In the genomic region with DNA sequence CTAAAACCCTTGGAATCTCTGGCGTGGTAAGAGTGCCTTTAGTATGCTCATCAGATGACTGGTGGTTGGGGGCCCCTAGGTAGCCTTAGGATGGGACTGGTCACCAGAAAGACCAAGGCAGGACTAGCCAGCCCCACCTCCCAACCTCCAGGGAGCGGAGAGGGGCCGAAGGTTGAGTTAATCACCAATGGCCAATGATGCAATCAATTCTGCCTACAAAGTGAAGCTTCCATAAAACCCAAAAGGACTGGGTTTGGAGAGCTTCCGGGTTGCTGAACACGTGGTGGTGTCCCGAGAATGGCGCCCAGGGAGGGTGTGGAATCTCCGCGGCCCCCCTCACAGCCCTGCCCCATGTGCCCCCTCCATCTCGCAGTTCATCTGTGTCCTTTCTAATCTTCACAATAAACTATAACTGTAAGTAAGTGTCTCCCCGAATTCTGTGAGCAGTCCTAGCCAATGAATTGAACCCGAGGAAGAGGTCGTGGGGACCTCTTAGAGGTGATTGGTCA, we compare ENCODE assay signal across 36 cellular contexts. TPM values are rescaled to one million over a fixed set of nuclear protein-coding genes. Genes with fewer than 3 reads are reported as not detected.
"Had no signal": no experiment of that assay in that cellular context is flagged by ENCODE, and none has a peak within 500 bp of the region (broad histone marks: within the 10 kb centered on the region; RNA-seq: fewer than 3 reads in every experiment).

No MANE protein-coding gene starts in this region.

- H3K36me3 Mint-ChIP-seq: activated naive CD4-positive, alpha-beta T cell treated with anti-CD3 and anti-CD28 coated beads, Interleukin-2, amount 10 ng/mL, durations not matched to agents 7 days and 5 days; activated naive CD8-positive, alpha-beta T cell; brain; WTC11 had no signal

- DNase-seq: activated CD4-positive, alpha-beta T cell treated with anti-CD3 and anti-CD28 coated beads for 36 hours; activated CD4-positive, alpha-beta T cell treated with anti-CD3 and anti-CD28 coated beads, Interleukin-2, amount 10 ng/mL, durations not matched to agents 7 days and 5 days; activated CD4-positive, alpha-beta T cell treated with anti-CD3 and anti-CD28 coated beads, Interleukin-2, amount 50 U/mL, for 48 hours; activated CD8-positive, alpha-beta T cell treated with anti-CD3 and anti-CD28 coated beads, Interleukin-2, amount 10 ng/mL, durations not matched to agents 7 days and 5 days; activated effector memory CD4-positive, alpha-beta T cell treated with Interleukin-2 at 50 U/mL for 16 hours; activated naive CD4-positive, alpha-beta T cell treated with anti-CD3 and anti-CD28 coated beads, Interleukin-2, amount 10 ng/mL, durations not matched to agents 7 days and 5 days; activated naive CD8-positive, alpha-beta T cell treated with anti-CD3 and anti-CD28 coated beads, Interleukin-2, amount 50 U/mL, for 24 hours; activated T-cell treated with anti-CD3 and anti-CD28 coated beads, Interleukin-2, amount 50 U/mL, for 4 hours; anterior cingulate cortex; caudate nucleus; cerebellar nuclear complex; Karpas-422; NCI-H1048; NCI-H1105 treated with DMSO at 0.1 percent for 48 hours; NCI-H1436; NCI-H1694; NCI-H1930; NCI-H2081 treated with DMSO at 0.1 percent for 48 hours; NCI-H345; NCI-H524 treated with DMSO at 0.1 percent for 48 hours; NK-92 treated with Interleukin-12 subunit alpha and Interleukin-12 subunit beta, amount 100 ng/mL, for 24 hours; PC-3; RPMI8226; SHP77 treated with DMSO at 0.1 percent for 48 hours; SK-N-SH had no signal

- FAIRE-seq: bronchial epithelial cell had no signal

- H3K27ac ChIP-seq: Peyer's patch, SJSA1 had no signal

- H3K9me3 ChIP-seq: Peyer's patch, SJSA1, SK-N-SH had no signal

- ATAC-seq: activated CD4-positive, alpha-beta T cell treated with anti-CD3 and anti-CD28 coated beads for 36 hours; activated CD4-positive, CD25-positive, alpha-beta regulatory T cell treated with anti-CD3 and anti-CD28 coated beads, Interleukin-2, amount 50 U/mL, for 24 hours; activated CD8-positive, alpha-beta T cell treated with anti-CD3 and anti-CD28 coated beads, Interleukin-2, amount 10 ng/mL, durations not matched to agents 7 days and 5 days; activated naive CD8-positive, alpha-beta T cell treated with anti-CD3 and anti-CD28 coated beads, Interleukin-2, amount 50 U/mL, for 24 hours; activated T-cell treated with anti-CD3 and anti-CD28 coated beads, Interleukin-2, amount 50 U/mL, for 4 hours; PC-3; WTC11 had no signal

- H3K27me3 ChIP-seq: Peyer's patch had no signal

- H3K4me2 ChIP-seq: SK-N-SH had no signal

- H3K4me3 ChIP-seq: Peyer's patch, SJSA1 had no signal

- H3K36me3 ChIP-seq: Peyer's patch, SJSA1 had no signal

- H3K4me1 ChIP-seq: Peyer's patch, SJSA1 had no signal

- H3K9me3 Mint-ChIP-seq: activated CD4-positive, alpha-beta T cell treated with anti-CD3 and anti-CD28 coated beads, Interleukin-2, amount 10 ng/mL, durations not matched to agents 7 days and 5 days; activated naive CD4-positive, alpha-beta T cell treated with anti-CD3 and anti-CD28 coated beads, Interleukin-2, amount 10 ng/mL, durations not matched to agents 7 days and 5 days; activated naive CD8-positive, alpha-beta T cell treated with anti-CD3 and anti-CD28 coated beads, Interleukin-2, amount 50 U/mL, for 24 hours; activated T-cell treated with anti-CD3 and anti-CD28 coated beads, Interleukin-2, amount 50 U/mL, for 4 hours; activated T-helper 1 cell treated with anti-CD3 and anti-CD28 coated beads, Interleukin-12 subunit alpha, Interleukin-12 subunit beta, Interleukin-2, Interleukin-4 antibody, amounts not matched to agents 30 ng/mL and 10 ng/mL and 1 ng/mL, durations not matched to agents 14 hours and 24 hours and 36 hours; brain; T-helper 1 cell treated with Interleukin-12 subunit alpha and Interleukin-12 subunit beta and Interleukin-4 antibody, amounts not matched to agents 30 μg/mL and 1 μg/mL, for 36 hours; T-helper 2 cell treated with Interferon-gamma antibody and Interleukin-4, amounts not matched to agents 5 μg/mL and 100 μg/mL, for 36 hours; WTC11 had no signal

- H3K9ac ChIP-seq: SK-N-SH had no signal

- H3K4me1 Mint-ChIP-seq: activated CD4-positive, alpha-beta T cell treated with anti-CD3 and anti-CD28 coated beads for 36 hours; activated CD4-positive, alpha-beta T cell treated with anti-CD3 and anti-CD28 coated beads, Interleukin-2, amount 10 ng/mL, durations not matched to agents 7 days and 5 days; activated naive CD4-positive, alpha-beta T cell treated with anti-CD3 and anti-CD28 coated beads, Interleukin-2, amount 10 ng/mL, durations not matched to agents 7 days and 5 days; activated naive CD8-positive, alpha-beta T cell treated with anti-CD3 and anti-CD28 coated beads, Interleukin-2, amount 50 U/mL, for 24 hours; brain; WTC11 had no signal

- H3K4me3 Mint-ChIP-seq: activated CD4-positive, alpha-beta T cell treated with anti-CD3 and anti-CD28 coated beads for 36 hours; activated CD4-positive, alpha-beta T cell treated with anti-CD3 and anti-CD28 coated beads, Interleukin-2, amount 10 ng/mL, durations not matched to agents 7 days and 5 days; activated CD8-positive, alpha-beta T cell treated with anti-CD3 and anti-CD28 coated beads, Interleukin-2, amount 10 ng/mL, durations not matched to agents 7 days and 5 days; activated naive CD4-positive, alpha-beta T cell treated with anti-CD3 and anti-CD28 coated beads, Interleukin-2, amount 10 ng/mL, durations not matched to agents 7 days and 5 days; activated naive CD8-positive, alpha-beta T cell; activated naive CD8-positive, alpha-beta T cell treated with anti-CD3 and anti-CD28 coated beads, Interleukin-2, amount 50 U/mL, for 24 hours; activated T-cell treated with anti-CD3 and anti-CD28 coated beads, Interleukin-2, amount 50 U/mL, for 4 hours; activated T-helper 1 cell treated with anti-CD3 and anti-CD28 coated beads, Interleukin-12 subunit alpha, Interleukin-12 subunit beta, Interleukin-2, Interleukin-4 antibody, amounts not matched to agents 30 ng/mL and 10 ng/mL and 1 ng/mL, durations not matched to agents 14 hours and 24 hours and 36 hours; brain; T-helper 1 cell treated with Interleukin-12 subunit alpha and Interleukin-12 subunit beta and Interleukin-4 antibody, amounts not matched to agents 30 μg/mL and 1 μg/mL, for 36 hours; T-helper 2 cell treated with Interferon-gamma antibody and Interleukin-4, amounts not matched to agents 5 μg/mL and 100 μg/mL, for 36 hours; WTC11 had no signal

- H3K27ac Mint-ChIP-seq: activated CD4-positive, alpha-beta T cell treated with anti-CD3 and anti-CD28 coated beads for 36 hours; activated CD4-positive, alpha-beta T cell treated with anti-CD3 and anti-CD28 coated beads, Interleukin-2, amount 10 ng/mL, durations not matched to agents 7 days and 5 days; activated CD8-positive, alpha-beta T cell treated with anti-CD3 and anti-CD28 coated beads, Interleukin-2, amount 10 ng/mL, durations not matched to agents 7 days and 5 days; activated naive CD4-positive, alpha-beta T cell treated with anti-CD3 and anti-CD28 coated beads, Interleukin-2, amount 10 ng/mL, durations not matched to agents 7 days and 5 days; activated naive CD8-positive, alpha-beta T cell; activated naive CD8-positive, alpha-beta T cell treated with anti-CD3 and anti-CD28 coated beads, Interleukin-2, amount 50 U/mL, for 24 hours; activated T-helper 1 cell treated with anti-CD3 and anti-CD28 coated beads, Interleukin-12 subunit alpha, Interleukin-12 subunit beta, Interleukin-2, Interleukin-4 antibody, amounts not matched to agents 30 ng/mL and 10 ng/mL and 1 ng/mL, durations not matched to agents 14 hours and 24 hours and 36 hours; brain; T-helper 1 cell treated with Interleukin-12 subunit alpha and Interleukin-12 subunit beta and Interleukin-4 antibody, amounts not matched to agents 30 μg/mL and 1 μg/mL, for 36 hours; T-helper 2 cell treated with Interferon-gamma antibody and Interleukin-4, amounts not matched to agents 5 μg/mL and 100 μg/mL, for 36 hours; WTC11 had no signal

RNA-seq across cellular contexts. Expression of a gene that starts 31.2 kb away (rescaled TPM):
- total RNA-seq: activated CD4-positive, alpha-beta T cell treated with anti-CD3 and anti-CD28 coated beads, Interleukin-2, amount 10 ng/mL, durations not matched to agents 7 days and 5 days; activated CD8-positive, alpha-beta T cell treated with anti-CD3 and anti-CD28 coated beads, Interleukin-2, amount 10 ng/mL, durations not matched to agents 7 days and 5 days; activated T-cell treated with anti-CD3 and anti-CD28 coated beads, Interleukin-2, amount 50 U/mL, for 4 hours; activated T-helper 1 cell treated with anti-CD3 and anti-CD28 coated beads, Interleukin-12 subunit alpha, Interleukin-12 subunit beta, Interleukin-2, Interleukin-4 antibody, amounts not matched to agents 30 ng/mL and 10 ng/mL and 1 ng/mL, durations not matched to agents 14 hours and 24 hours and 36 hours; bronchial epithelial cell; MCF 10A; PC-3; Peyer's patch; SJSA1; WTC11 had no signal
- polyA plus RNA-seq: SK-N-SH had no signal
